1 cellular context compared by ENCODE assay signal in the genomic region with DNA sequence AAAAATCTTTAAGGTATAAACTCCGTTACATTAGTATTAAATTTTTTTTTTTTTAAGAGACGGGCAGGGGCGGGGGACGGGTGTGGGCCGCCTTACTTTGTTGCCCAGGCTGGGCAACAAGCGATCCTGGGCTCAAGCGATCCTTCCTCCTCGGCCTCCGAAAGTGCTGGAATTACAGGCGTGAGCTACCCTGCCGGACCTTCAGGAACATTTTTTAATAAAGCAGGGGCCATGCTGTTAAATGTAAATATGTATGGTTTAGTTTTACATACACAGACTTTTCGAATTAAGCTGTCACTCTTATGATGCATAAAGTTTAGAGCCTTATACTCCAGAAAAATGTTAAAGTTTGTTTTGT.
TF ChIP-seq lines count a peak whose summit lies in the region.

No MANE protein-coding gene starts in this region.

TF ChIP-seq in GM23338, 12 proteins besides CTCF, POLR2A, EP300 and RAD21 (continued from another document):
- TF ChIP-seq, protein P1, sequence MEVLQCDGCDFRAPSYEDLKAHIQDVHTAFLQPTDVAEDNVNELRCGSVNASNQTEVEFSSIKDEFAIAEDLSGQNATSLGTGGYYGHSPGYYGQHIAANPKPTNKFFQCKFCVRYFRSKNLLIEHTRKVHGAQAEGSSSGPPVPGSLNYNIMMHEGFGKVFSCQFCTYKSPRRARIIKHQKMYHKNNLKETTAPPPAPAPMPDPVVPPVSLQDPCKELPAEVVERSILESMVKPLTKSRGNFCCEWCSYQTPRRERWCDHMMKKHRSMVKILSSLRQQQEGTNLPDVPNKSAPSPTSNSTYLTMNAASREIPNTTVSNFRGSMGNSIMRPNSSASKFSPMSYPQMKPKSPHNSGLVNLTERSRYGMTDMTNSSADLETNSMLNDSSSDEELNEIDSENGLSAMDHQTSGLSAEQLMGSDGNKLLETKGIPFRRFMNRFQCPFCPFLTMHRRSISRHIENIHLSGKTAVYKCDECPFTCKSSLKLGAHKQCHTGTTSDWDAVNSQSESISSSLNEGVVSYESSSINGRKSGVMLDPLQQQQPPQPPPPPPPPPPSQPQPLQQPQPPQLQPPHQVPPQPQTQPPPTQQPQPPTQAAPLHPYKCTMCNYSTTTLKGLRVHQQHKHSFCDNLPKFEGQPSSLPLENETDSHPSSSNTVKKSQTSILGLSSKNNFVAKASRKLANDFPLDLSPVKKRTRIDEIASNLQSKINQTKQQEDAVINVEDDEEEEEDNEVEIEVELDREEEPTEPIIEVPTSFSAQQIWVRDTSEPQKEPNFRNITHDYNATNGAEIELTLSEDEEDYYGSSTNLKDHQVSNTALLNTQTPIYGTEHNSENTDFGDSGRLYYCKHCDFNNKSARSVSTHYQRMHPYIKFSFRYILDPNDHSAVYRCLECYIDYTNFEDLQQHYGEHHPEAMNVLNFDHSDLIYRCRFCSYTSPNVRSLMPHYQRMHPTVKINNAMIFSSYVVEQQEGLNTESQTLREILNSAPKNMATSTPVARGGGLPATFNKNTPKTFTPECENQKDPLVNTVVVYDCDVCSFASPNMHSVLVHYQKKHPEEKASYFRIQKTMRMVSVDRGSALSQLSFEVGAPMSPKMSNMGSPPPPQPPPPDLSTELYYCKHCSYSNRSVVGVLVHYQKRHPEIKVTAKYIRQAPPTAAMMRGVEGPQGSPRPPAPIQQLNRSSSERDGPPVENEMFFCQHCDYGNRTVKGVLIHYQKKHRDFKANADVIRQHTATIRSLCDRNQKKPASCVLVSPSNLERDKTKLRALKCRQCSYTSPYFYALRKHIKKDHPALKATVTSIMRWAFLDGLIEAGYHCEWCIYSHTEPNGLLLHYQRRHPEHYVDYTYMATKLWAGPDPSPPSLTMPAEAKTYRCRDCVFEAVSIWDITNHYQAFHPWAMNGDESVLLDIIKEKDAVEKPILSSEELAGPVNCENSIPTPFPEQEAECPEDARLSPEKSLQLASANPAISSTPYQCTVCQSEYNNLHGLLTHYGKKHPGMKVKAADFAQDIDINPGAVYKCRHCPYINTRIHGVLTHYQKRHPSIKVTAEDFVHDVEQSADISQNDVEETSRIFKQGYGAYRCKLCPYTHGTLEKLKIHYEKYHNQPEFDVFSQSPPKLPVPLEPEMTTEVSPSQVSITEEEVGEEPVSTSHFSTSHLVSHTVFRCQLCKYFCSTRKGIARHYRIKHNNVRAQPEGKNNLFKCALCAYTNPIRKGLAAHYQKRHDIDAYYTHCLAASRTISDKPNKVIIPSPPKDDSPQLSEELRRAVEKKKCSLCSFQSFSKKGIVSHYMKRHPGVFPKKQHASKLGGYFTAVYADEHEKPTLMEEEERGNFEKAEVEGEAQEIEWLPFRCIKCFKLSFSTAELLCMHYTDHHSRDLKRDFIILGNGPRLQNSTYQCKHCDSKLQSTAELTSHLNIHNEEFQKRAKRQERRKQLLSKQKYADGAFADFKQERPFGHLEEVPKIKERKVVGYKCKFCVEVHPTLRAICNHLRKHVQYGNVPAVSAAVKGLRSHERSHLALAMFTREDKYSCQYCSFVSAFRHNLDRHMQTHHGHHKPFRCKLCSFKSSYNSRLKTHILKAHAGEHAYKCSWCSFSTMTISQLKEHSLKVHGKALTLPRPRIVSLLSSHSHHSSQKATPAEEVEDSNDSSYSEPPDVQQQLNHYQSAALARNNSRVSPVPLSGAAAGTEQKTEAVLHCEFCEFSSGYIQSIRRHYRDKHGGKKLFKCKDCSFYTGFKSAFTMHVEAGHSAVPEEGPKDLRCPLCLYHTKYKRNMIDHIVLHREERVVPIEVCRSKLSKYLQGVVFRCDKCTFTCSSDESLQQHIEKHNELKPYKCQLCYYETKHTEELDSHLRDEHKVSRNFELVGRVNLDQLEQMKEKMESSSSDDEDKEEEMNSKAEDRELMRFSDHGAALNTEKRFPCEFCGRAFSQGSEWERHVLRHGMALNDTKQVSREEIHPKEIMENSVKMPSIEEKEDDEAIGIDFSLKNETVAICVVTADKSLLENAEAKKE (CRISPR knock-in tag; IDR thresholded peaks at IDR 0.05), result no peak
